In genomic region chr3:111882799-111883198, GRCh38 we compare ENCODE assay signal across 15 cellular contexts. TPM values are rescaled to one million over a fixed set of nuclear protein-coding genes. Genes with fewer than 3 reads are reported as not detected.
DNase-seq lines count a peak whose midpoint lies in the region; ATAC-seq and TF ChIP-seq lines count a peak whose summit lies in the region.
"Had no signal": no experiment of that assay in that cellular context is flagged by ENCODE, and none has a peak within 500 bp of the region (broad histone marks: within the 10 kb centered on the region; RNA-seq: fewer than 3 reads in every experiment).

No MANE protein-coding gene starts in this region.

- in situ Hi-C loops in brain microvascular endothelial cell (cut with HindIII; ENCODE audit: low pct_ligation_motif_present, low sequenced_read_pairs) = no loop called here

- H3K27me3 ChIP-seq in ascending aorta = no peaks in the 10 kb centered on the region
- no peaks in the 10 kb centered on the region for H3K27me3 ChIP-seq in brain microvascular endothelial cell (replicated peaks)
- H3K27me3 ChIP-seq: cardiac muscle cell, gastrocnemius medialis had no signal

- no peak overlapping the region for H3K4me3 ChIP-seq in ascending aorta
- H3K4me3 ChIP-seq in brain microvascular endothelial cell (ENCODE audit: low read depth, low read length) = no peak overlapping the region
- H3K4me3 ChIP-seq: cardiac muscle cell, gastrocnemius medialis had no signal

- DNase-seq in ascending aorta (ENCODE audit: low spot score in 2 of 2) (no peak), brain microvascular endothelial cell (no peak), NCI-H2196 (lab: John Stamatoyannopoulos, UW; ENCODE audit: unreplicated experiment) (no peak), kidney tubule cell (ENCODE audit: low spot score) (no peak)
- DNase-seq: activated T-cell treated with anti-CD3 and anti-CD28 coated beads, Interleukin-2, amount 50 U/mL, for 48 hours; Caco-2; gastrocnemius medialis; GOT3; NK-92 treated with Interleukin-12 subunit alpha and Interleukin-12 subunit beta, amount 100 ng/mL, for 24 hours; stimulated activated naive CD4-positive, alpha-beta T cell treated with Interleukin-2 at 50 U/mL for 16 hours had no signal

- ATAC-seq in GM18858 (IDR thresholded peaks at IDR 0.05; ENCODE audit: unreplicated experiment) (peak; percentile 95), GM21528 (IDR thresholded peaks at IDR 0.05; ENCODE audit: low FRiP score, unreplicated experiment) (peak; percentile 99), HG03103 (IDR thresholded peaks at IDR 0.05; ENCODE audit: low read depth, unreplicated experiment) (peak; percentile 97), esophagus mucosa (no peak)
- ATAC-seq: gastrocnemius medialis had no signal

- no peak for TF ChIP-seq CTCF in ascending aorta (IDR thresholded peaks at IDR 0.05)
- no peak for TF ChIP-seq CTCF in brain microvascular endothelial cell (IDR thresholded peaks at IDR 0.05; ENCODE audit: low read depth, low read length, missing control alignments)

- peak overlapping the region; percentile 14 to 51 for H3K27ac ChIP-seq in ascending aorta
- H3K27ac ChIP-seq in brain microvascular endothelial cell = no peak overlapping the region
- H3K27ac ChIP-seq: cardiac muscle cell, gastrocnemius medialis had no signal

- intact Hi-C loops in ascending aorta (cut with DNase I) = no loop called here

- peaks cover 0 to 12% of the 10 kb centered on the region in 2 donors for H3K9me3 ChIP-seq in ascending aorta
- H3K9me3 ChIP-seq: Caco-2, gastrocnemius medialis had no signal

- peaks cover 7 to 30% of the 10 kb centered on the region in 2 donors for H3K36me3 ChIP-seq in ascending aorta
- peaks cover 12% of the 10 kb centered on the region for H3K36me3 ChIP-seq in brain microvascular endothelial cell (replicated peaks)
- H3K36me3 ChIP-seq: cardiac muscle cell, gastrocnemius medialis had no signal

- peaks cover 7 to 12% of the 10 kb centered on the region in 2 donors for H3K4me1 ChIP-seq in ascending aorta
- H3K4me1 ChIP-seq: Caco-2, gastrocnemius medialis had no signal

RNA-seq across cellular contexts. Expression of gene PHLDB2, which starts 23.7 kb away (rescaled TPM):
- 58.6 TPM for total RNA-seq in ascending aorta
- total RNA-seq in esophagus mucosa = 22.2 TPM
